Comparison of ENCODE assay signal across 34 cellular contexts in genomic region chr13:25192936-25193335, GRCh38. TPM values are rescaled to one million over a fixed set of nuclear protein-coding genes. Genes with fewer than 3 reads are reported as not detected.
DNase-seq lines count a peak whose midpoint lies in the region; ATAC-seq and TF ChIP-seq lines count a peak whose summit lies in the region.
"Had no signal": no experiment of that assay in that cellular context is flagged by ENCODE, and none has a peak within 500 bp of the region (broad histone marks: within the 10 kb centered on the region; RNA-seq: fewer than 3 reads in every experiment).

No MANE protein-coding gene starts in this region.

- no peak overlapping the region for H3K4me3 Mint-ChIP-seq in mesothelial cell of epicardium
- H3K4me3 Mint-ChIP-seq: activated CD4-positive, alpha-beta T cell treated with anti-CD3 and anti-CD28 coated beads, Interleukin-2, amount 10 ng/mL, durations not matched to agents 24 days and 14 days; activated naive CD8-positive, alpha-beta T cell treated with anti-CD3 and anti-CD28 coated beads for 36 hours; dendritic cell treated with granulocyte-macrophage colony-stimulating factor and Interleukin-4, amounts not matched to agents 40 ng/mL and 50 ng/mL, for 4 days had no signal

- H3K36me3 Mint-ChIP-seq in mesothelial cell of epicardium, result no peaks in the 10 kb centered on the region
- H3K36me3 Mint-ChIP-seq: activated naive CD8-positive, alpha-beta T cell treated with anti-CD3 and anti-CD28 coated beads for 36 hours had no signal

- H3K9ac ChIP-seq in SK-N-MC (ENCODE audit: insufficient read length), result no peak overlapping the region
- H3K9ac ChIP-seq: parathyroid adenoma had no signal

- 0 out of 2 replicates have a peak overlapping the region, but pooled peaks have one; percentile 34 for H3K27ac ChIP-seq in SK-N-MC
- H3K27ac ChIP-seq in right cardiac atrium (ENCODE audit: low read length), result no peak overlapping the region
- H3K27ac ChIP-seq: C4-2B, parathyroid adenoma, sigmoid colon, transverse colon, VCaP had no signal

- peaks cover 6% of the 10 kb centered on the region for H3K4me1 Mint-ChIP-seq in mesothelial cell of epicardium
- H3K4me1 Mint-ChIP-seq: activated CD4-positive, alpha-beta T cell treated with anti-CD3 and anti-CD28 coated beads, Interleukin-2, amount 10 ng/mL, durations not matched to agents 24 days and 14 days; activated naive CD8-positive, alpha-beta T cell treated with anti-CD3 and anti-CD28 coated beads for 36 hours had no signal

- no peaks in the 10 kb centered on the region for H3K4me1 ChIP-seq in right cardiac atrium (ENCODE audit: control insufficient read depth, insufficient read depth, low read length)
- H3K4me1 ChIP-seq: parathyroid adenoma, sigmoid colon, transverse colon had no signal

- H3K9me3 ChIP-seq in SK-N-MC (ENCODE audit: low read depth, low read length), result no peaks in the 10 kb centered on the region
- H3K9me3 ChIP-seq in right cardiac atrium (ENCODE audit: control insufficient read depth, low read length), result no peaks in the 10 kb centered on the region
- H3K9me3 ChIP-seq: MG63, sigmoid colon, transverse colon had no signal

- H3K4me3 ChIP-seq in SK-N-MC (no peak overlapping the region), right cardiac atrium (ENCODE audit: low read length) (no peak overlapping the region)
- H3K4me3 ChIP-seq: MG63, sigmoid colon, transverse colon had no signal

- DNase-seq in SK-N-MC (ENCODE audit: low read depth, low spot score), result no peak
- DNase-seq in globus pallidus (ENCODE audit: low spot score), result peak; percentile 99
- DNase-seq in nucleus accumbens (lab: John Stamatoyannopoulos, UW), result peak in 55 of 56 donors; percentile 21 to 95 (median 86)
- no peak for DNase-seq in right cardiac atrium
- no peak for DNase-seq in NK-92 (lab: John Stamatoyannopoulos, UW; ENCODE audit: unreplicated experiment)
- DNase-seq in AG08395 (ENCODE audit: low spot score), result no peak
- DNase-seq in mesothelial cell of epicardium (ENCODE audit: low spot score in 2 of 2, unreplicated experiment in 2 of 2), result no peak
- DNase-seq: activated CD4-positive, alpha-beta T cell treated with anti-CD3 and anti-CD28 coated beads, Interleukin-2, amount 10 ng/mL, durations not matched to agents 24 days and 14 days; activated effector memory CD4-positive, alpha-beta T cell treated with anti-CD3 and anti-CD28 coated beads, Interleukin-2, amount 50 U/mL, for 16 hours; activated naive CD8-positive, alpha-beta T cell treated with anti-CD3 and anti-CD28 coated beads for 36 hours; central memory CD4-positive, alpha-beta T cell; COR-L47; HCEC 1CT; KBM-7; left colon; MG63; NCI-H1105; NCI-H187 treated with DMSO at 0.1 percent for 48 hours; NCI-H2171; NCI-H510A treated with DMSO at 0.1 percent for 48 hours; SHP77 treated with DMSO at 0.1 percent for 48 hours; sigmoid colon; stimulated activated CD4-positive, alpha-beta T cell treated with anti-CD3 and anti-CD28 coated beads, Interleukin-4, amount 100 ng/mL, for 1 hour; SW 1271; transverse colon had no signal

- WGBS in right cardiac atrium, result 74% methylated on average over 8 of the region's 8 CpGs

- ATAC-seq in right cardiac atrium, result no peak
- ATAC-seq: esophagus mucosa, left colon, Panc1 had no signal

- intact Hi-C loops in right cardiac atrium (cut with DNase I), result no loop called here

- peaks cover 18% of the 10 kb centered on the region for H3K27me3 Mint-ChIP-seq in mesothelial cell of epicardium (ENCODE audit: low read depth)

- peaks cover 8% of the 10 kb centered on the region for H3K9me3 Mint-ChIP-seq in mesothelial cell of epicardium
- H3K9me3 Mint-ChIP-seq: activated CD4-positive, alpha-beta T cell treated with anti-CD3 and anti-CD28 coated beads, Interleukin-2, amount 10 ng/mL, durations not matched to agents 24 days and 14 days; activated naive CD8-positive, alpha-beta T cell treated with anti-CD3 and anti-CD28 coated beads for 36 hours; dendritic cell treated with granulocyte-macrophage colony-stimulating factor and Interleukin-4, amounts not matched to agents 40 ng/mL and 50 ng/mL, for 4 days had no signal

- no peaks in the 10 kb centered on the region for H3K36me3 ChIP-seq in SK-N-MC (ENCODE audit: insufficient read depth, low read length)
- H3K36me3 ChIP-seq: MG63, sigmoid colon, transverse colon had no signal

- H3K27me3 ChIP-seq in right cardiac atrium (ENCODE audit: control insufficient read depth, insufficient read depth), result no peaks in the 10 kb centered on the region

- no peak overlapping the region for H3K27ac Mint-ChIP-seq in mesothelial cell of epicardium
- H3K27ac Mint-ChIP-seq: activated CD4-positive, alpha-beta T cell treated with anti-CD3 and anti-CD28 coated beads, Interleukin-2, amount 10 ng/mL, durations not matched to agents 24 days and 14 days; activated naive CD8-positive, alpha-beta T cell treated with anti-CD3 and anti-CD28 coated beads for 36 hours; dendritic cell treated with granulocyte-macrophage colony-stimulating factor and Interleukin-4, amounts not matched to agents 40 ng/mL and 50 ng/mL, for 4 days had no signal

- no peak for TF ChIP-seq CTCF in mesothelial cell of epicardium (IDR thresholded peaks at IDR 0.05; ENCODE audit: unreplicated experiment)

RNA-seq across cellular contexts. Expression of gene AMER2, which starts 20.8 kb away (rescaled TPM):
- total RNA-seq in right cardiac atrium (not detected), mesothelial cell of epicardium (0.57 to 0.60 TPM (median 0.60 TPM) in 3 replicates)
- polyA plus RNA-seq in right cardiac atrium, result not detected
- total RNA-seq: activated CD4-positive, alpha-beta T cell treated with anti-CD3 and anti-CD28 coated beads, Interleukin-2, amount 10 ng/mL, durations not matched to agents 24 days and 14 days; activated CD8-positive, alpha-beta memory T cell treated with anti-CD3 and anti-CD28 coated beads for 36 hours; activated naive CD8-positive, alpha-beta T cell treated with anti-CD3 and anti-CD28 coated beads for 36 hours; esophagus mucosa; fibroblast of villous mesenchyme; lung microvascular endothelial cell had no signal

Comparison
In these comparisons a context has a peak if more than half of its experiments do, and no peak if none do; other contexts are left out.
1. DNase-seq: peak in globus pallidus (single experiment) and nucleus accumbens (55 of 56); none in SK-N-MC (single experiment), right cardiac atrium (0 of 3), NK-92 (single experiment), AG08395 (single experiment) and mesothelial cell of epicardium (0 of 2).